ENCODE assay signal across 1 cellular context in the genomic region with DNA sequence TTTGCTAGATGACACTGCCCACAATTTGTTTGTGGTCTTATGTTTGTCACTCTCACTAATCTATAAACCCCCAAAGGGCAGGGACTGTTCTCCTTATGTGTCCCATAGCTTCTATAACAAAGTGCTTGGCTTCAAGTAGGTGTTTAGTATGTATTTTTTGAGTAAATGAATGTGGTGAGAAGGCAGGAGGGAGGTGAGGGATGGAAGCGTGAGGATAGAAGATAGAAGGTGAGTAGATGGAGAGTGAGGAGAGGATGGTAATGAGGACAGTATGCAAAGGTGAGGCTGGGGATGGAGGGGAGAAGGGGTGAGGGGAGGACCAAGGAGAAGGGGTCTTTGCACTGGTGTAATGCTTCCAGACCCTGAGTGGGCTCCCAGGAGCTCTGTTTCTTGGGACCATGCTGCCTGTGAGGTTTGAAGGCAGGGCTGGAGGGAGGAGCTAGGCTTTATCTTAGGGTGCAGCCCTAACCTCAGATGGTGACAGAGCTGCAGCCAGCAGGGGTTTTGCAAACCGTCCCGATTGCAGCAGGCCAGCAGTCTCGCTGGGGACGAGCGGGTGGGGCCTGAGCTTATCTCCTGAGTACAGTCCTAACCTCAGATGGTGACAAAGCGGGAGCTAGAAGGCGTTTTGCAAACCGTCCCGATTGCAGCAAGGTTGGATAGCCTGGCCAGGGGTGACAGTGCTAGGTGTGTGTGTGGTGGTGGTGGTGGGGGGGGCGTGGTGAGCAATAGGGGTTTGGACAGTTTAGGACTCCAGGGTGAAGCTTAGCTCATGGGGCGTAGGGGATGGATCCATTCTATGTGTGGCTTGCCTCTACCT.
TF ChIP-seq lines count a peak whose summit lies in the region.

No MANE protein-coding gene starts in this region.

TF ChIP-seq in K562, 482 proteins besides CTCF, POLR2A, EP300 and RAD21 (continued from another document and continues in another):
- TF ChIP-seq, protein P1, sequence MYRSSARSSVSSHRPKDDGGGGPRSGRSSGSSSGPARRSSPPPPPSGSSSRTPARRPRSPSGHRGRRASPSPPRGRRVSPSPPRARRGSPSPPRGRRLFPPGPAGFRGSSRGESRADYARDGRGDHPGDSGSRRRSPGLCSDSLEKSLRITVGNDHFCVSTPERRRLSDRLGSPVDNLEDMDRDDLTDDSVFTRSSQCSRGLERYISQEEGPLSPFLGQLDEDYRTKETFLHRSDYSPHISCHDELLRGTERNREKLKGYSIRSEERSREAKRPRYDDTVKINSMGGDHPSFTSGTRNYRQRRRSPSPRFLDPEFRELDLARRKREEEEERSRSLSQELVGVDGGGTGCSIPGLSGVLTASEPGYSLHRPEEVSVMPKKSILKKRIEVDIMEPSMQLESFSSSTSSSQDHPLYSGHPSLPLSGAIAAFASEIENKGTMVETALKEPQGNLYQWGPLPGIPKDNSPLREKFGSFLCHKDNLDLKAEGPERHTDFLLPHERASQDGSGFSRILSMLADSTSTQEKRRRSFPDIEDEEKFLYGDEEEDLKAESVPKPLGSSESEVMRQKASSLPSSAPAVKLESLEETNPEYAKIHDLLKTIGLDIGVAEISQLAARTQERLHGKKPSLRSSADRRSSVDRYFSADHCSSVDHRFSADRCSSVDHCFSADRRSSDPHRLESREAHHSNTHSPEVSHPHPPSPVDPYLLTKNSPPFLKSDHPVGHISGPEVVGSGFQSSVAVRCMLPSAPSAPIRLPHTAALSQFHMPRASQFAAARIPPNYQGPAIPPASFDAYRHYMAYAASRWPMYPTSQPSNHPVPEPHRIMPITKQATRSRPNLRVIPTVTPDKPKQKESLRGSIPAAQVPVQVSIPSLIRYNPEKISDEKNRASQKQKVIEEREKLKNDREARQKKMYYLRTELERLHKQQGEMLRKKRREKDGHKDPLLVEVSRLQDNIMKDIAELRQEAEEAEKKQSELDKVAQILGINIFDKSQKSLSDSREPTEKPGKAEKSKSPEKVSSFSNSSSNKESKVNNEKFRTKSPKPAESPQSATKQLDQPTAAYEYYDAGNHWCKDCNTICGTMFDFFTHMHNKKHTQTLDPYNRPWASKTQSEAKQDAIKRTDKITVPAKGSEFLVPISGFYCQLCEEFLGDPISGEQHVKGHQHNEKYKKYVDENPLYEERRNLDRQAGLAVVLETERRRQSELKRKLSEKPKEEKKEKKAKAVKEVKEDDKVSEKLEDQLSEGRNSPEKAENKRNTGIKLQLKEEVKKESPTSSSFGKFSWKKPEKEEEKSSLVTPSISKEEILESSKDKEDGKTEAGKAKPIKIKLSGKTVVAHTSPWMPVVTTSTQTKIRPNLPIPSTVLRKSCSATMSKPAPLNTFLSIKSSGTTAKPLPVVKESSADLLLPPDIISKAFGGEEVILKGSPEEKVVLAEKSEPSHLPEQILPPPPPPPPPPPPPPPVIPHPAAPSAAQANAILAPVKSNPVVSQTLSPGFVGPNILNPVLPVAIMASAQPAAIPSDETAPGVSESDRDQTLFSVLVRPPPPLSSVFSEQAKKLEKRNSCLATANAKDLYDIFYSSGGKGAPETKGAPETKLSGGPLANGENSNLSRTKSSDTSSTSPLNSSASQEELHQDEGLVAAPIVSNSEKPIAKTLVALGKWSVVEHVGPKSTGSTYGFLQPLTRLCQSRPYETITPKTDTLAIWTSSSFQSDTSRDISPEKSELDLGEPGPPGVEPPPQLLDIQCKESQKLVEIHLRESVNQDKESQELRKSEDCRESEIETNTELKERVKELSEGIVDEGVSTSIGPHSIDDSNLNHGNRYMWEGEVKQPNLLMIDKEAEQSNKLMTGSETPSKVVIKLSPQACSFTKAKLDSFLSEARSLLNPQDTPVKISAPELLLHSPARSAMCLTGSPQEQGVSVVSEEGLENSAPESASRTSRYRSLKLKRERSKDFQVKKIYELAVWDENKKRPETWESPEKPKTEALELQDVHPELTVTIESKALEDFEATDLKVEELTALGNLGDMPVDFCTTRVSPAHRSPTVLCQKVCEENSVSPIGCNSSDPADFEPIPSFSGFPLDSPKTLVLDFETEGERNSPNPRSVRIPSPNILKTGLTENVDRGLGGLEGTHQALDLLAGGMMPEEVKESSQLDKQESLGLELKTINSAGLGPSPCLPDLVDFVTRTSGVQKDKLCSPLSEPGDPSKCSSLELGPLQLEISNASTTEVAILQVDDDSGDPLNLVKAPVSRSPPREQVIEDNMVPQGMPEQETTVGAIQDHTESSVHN (IDR thresholded peaks at IDR 0.05; ENCODE audit: borderline replicate concordance in 1 of 2, low read depth in 1 of 2) = peak in 1 of 2 experiments; percentile 66; a peak in 1 of 4 replicates
- TF ChIP-seq NR2C2 (CRISPR knock-in tag; IDR thresholded peaks at IDR 0.05) = no peak
- peak; percentile 39; the same call in 1 of the 2 replicates for TF ChIP-seq NR2C2 (tag; IDR thresholded peaks at IDR 0.05)
- peak; percentile 71 for TF ChIP-seq E2F8 (IDR thresholded peaks at IDR 0.05; ENCODE audit: low read depth, partially characterized antibody)
- TF ChIP-seq SIN3A (IDR thresholded peaks at IDR 0.05; ENCODE audit: borderline replicate concordance in 2 of 2, control insufficient read depth in 1 of 2, low read depth in 2 of 2, low read length in 2 of 2) = no peak
- no peak; the same call in 1 of the 2 replicates for TF ChIP-seq TRIM28 (IDR thresholded peaks at IDR 0.05)
- peak; percentile 99 for TF ChIP-seq TCF3 (CRISPR knock-in tag; IDR thresholded peaks at IDR 0.05)
- TF ChIP-seq FOXP4 (CRISPR knock-in tag; IDR thresholded peaks at IDR 0.05; ENCODE audit: borderline replicate concordance) = 0 out of 2 replicates have a peak, but pooled peaks have one; percentile 85
- peak; percentile 99 for TF ChIP-seq CCNT2 (IDR thresholded peaks at IDR 0.05; ENCODE audit: borderline replicate concordance, extremely low read depth, insufficient read length, low read depth, low read length)
- peak; percentile 92; the same call in 1 of the 2 replicates for TF ChIP-seq RERE (CRISPR knock-in tag; IDR thresholded peaks at IDR 0.05; ENCODE audit: borderline replicate concordance)
- no peak for TF ChIP-seq RHOXF2B (CRISPR knock-in tag; conservative IDR thresholded peaks at IDR 0.05)
- no peak for TF ChIP-seq KDM2B (CRISPR knock-in tag; IDR thresholded peaks at IDR 0.05)
- TF ChIP-seq MIER1 (IDR thresholded peaks at IDR 0.05; ENCODE audit: low read depth) = no peak; the same call in 1 of the 2 replicates
- peak; percentile 64 for TF ChIP-seq NR2C1 (IDR thresholded peaks at IDR 0.05)
- TF ChIP-seq NR2C1 (tag; IDR thresholded peaks at IDR 0.05) = peak; percentile 70
- TF ChIP-seq ZNF561 (CRISPR knock-in tag; conservative IDR thresholded peaks at IDR 0.05) = no peak
- TF ChIP-seq POLR2H (tag; IDR thresholded peaks at IDR 0.05; ENCODE audit: low read depth) = no peak
- no peak for TF ChIP-seq ZNF174 (CRISPR knock-in tag; IDR thresholded peaks at IDR 0.05)
- peak; percentile 81; the same call in 1 of the 2 replicates for TF ChIP-seq PTBP1 (IDR thresholded peaks at IDR 0.05; ENCODE audit: low read depth, low read length)
- peak; percentile 71 for TF ChIP-seq CREB1 (IDR thresholded peaks at IDR 0.05)
- peak; percentile 72; the same call in 1 of the 2 replicates for TF ChIP-seq CREB1 (CRISPR knock-in tag; IDR thresholded peaks at IDR 0.05)
- no peak for TF ChIP-seq SAFB (IDR thresholded peaks at IDR 0.05; ENCODE audit: borderline replicate concordance, low read depth, low read length)
- TF ChIP-seq MLX (CRISPR knock-in tag; conservative IDR thresholded peaks at IDR 0.05) = no peak
- TF ChIP-seq TCF15 (CRISPR knock-in tag; IDR thresholded peaks at IDR 0.05) = no peak
- TF ChIP-seq ZBTB17 (CRISPR knock-in tag; IDR thresholded peaks at IDR 0.05) = peak; percentile 56; the same call in 1 of the 2 replicates
- TF ChIP-seq NCOA1 (IDR thresholded peaks at IDR 0.05; ENCODE audit: low read depth) = peak; percentile 84
- TF ChIP-seq ZNF655 (CRISPR knock-in tag; IDR thresholded peaks at IDR 0.05) = no peak
- no peak for TF ChIP-seq ZNF146 (CRISPR knock-in tag; IDR thresholded peaks at IDR 0.05; ENCODE audit: unreplicated experiment)
- peak; percentile 92 for TF ChIP-seq CEBPG (CRISPR knock-in tag; IDR thresholded peaks at IDR 0.05)
- TF ChIP-seq CEBPG (tag; conservative IDR thresholded peaks at IDR 0.05 in 1 of 2, IDR thresholded peaks at IDR 0.05 in 1 of 2) = peak; percentile 75 to 82
